10 cellular contexts compared by ENCODE assay signal in genomic region chr2:111617804-111618576, GRCh38.
A peak's percentile ranks its signal among the peaks of the same experiment; 100 is the strongest.
DNase-seq lines count a peak whose midpoint lies in the region; ATAC-seq, FAIRE-seq and TF ChIP-seq lines count a peak whose summit lies in the region.
"Had no signal": no experiment of that assay in that cellular context is flagged by ENCODE, and none has a peak within 500 bp of the region (broad histone marks: within the 10 kb centered on the region; RNA-seq: fewer than 3 reads in every experiment).

No MANE protein-coding gene starts in this region.

- no peak for FAIRE-seq in H1 (lab: Jason Lieb, UNC)

- H3K56ac ChIP-seq in H1 (replicated peaks; ENCODE audit: insufficient read length, low read depth, low read length) = no peak overlapping the region

- H3K79me2 ChIP-seq in H1 (ENCODE audit: control insufficient read depth in 1 of 2, insufficient read depth in 2 of 2, low read length in 2 of 2) = no peaks in the 10 kb centered on the region

- peak overlapping the region; percentile 75 for H2BK5ac ChIP-seq in H1 (ENCODE audit: low read depth, low read length)

- no peaks in the 10 kb centered on the region for H4K20me1 ChIP-seq in H1 (replicated peaks in 1 of 2; ENCODE audit: control insufficient read depth in 1 of 2, insufficient read depth in 2 of 2, low read length in 2 of 2)

- no peak for TF ChIP-seq EP300 in Ishikawa (IDR thresholded peaks at IDR 0.05; ENCODE audit: borderline replicate concordance)
- TF ChIP-seq EP300 in H1 (IDR thresholded peaks at IDR 0.05; ENCODE audit: borderline replicate concordance in 1 of 2, low read depth in 2 of 2, low read length in 2 of 2) = no peak

- DNase-seq in H1 (ENCODE audit: low read depth in 1 of 2, low spot score in 2 of 2) (no peak), medulla oblongata (ENCODE audit: extremely low spot score) (peak; percentile 32), upper lobe of right lung (no peak), T-helper 2 cell (no peak), T-helper 17 cell (no peak), DMS153 (lab: John Stamatoyannopoulos, UW) (no peak)
- DNase-seq: naive thymus-derived CD4-positive, alpha-beta T cell; NCI-H2227 treated with DMSO at 0.1 percent for 48 hours had no signal

- intact Hi-C loops in upper lobe of right lung (cut with DNase I) = no loop called here

- H3K27me3 Mint-ChIP-seq in T-helper 17 cell = peaks cover 5% of the 10 kb centered on the region
- H3K27me3 Mint-ChIP-seq: T-cell had no signal

- no peak overlapping the region for H3K23ac ChIP-seq in H1 (ENCODE audit: insufficient read length)

- H3K14ac ChIP-seq in H1 (ENCODE audit: insufficient read length) = no peak overlapping the region

- no peak overlapping the region for H2AFZ ChIP-seq in H1 (ENCODE audit: low read length)

- H3K27me3 ChIP-seq in H1 (replicated peaks in 1 of 4; ENCODE audit: control insufficient read depth in 3 of 4, extremely low read depth in 1 of 4, insufficient read depth in 3 of 4, low read length in 3 of 4) (no peaks in the 10 kb centered on the region), upper lobe of right lung (no peaks in the 10 kb centered on the region)

- ATAC-seq in upper lobe of right lung (peak; percentile 72), T-helper 17 cell (no peak)
- ATAC-seq: T-cell had no signal

- H3K4me3 ChIP-seq in H1 (ENCODE audit: extremely low read depth in 1 of 4, insufficient read depth in 2 of 4, low read depth in 3 of 4, low read length in 4 of 4) (no peak overlapping the region), upper lobe of right lung (no peak overlapping the region)

- peak overlapping the region; percentile 49 for H4K91ac ChIP-seq in H1 (replicated peaks; ENCODE audit: insufficient read length, low read length)

- H3K4me1 ChIP-seq in H1 (replicated peaks in 1 of 4; ENCODE audit: control insufficient read depth in 3 of 4, insufficient read depth in 4 of 4, low read length in 3 of 4) = peaks cover 0 to 2% (median under 1%) of the 10 kb centered on the region in 4 experiments; a peak in 1 of 7 replicates
- peaks cover 8% of the 10 kb centered on the region for H3K4me1 ChIP-seq in upper lobe of right lung

- H2BK15ac ChIP-seq in H1 (ENCODE audit: low read length) = no peak overlapping the region

- H3K23me2 ChIP-seq in H1 (ENCODE audit: low read depth, low read length) = no peaks in the 10 kb centered on the region

- H3K9ac ChIP-seq in H1 (replicated peaks in 1 of 4; ENCODE audit: extremely low read depth in 1 of 4, low read depth in 3 of 4, low read length in 3 of 4) = no peak overlapping the region; a peak in 1 of 7 replicates

- H3K36me3 Mint-ChIP-seq in T-helper 17 cell (ENCODE audit: low read depth) = no peaks in the 10 kb centered on the region
- H3K36me3 Mint-ChIP-seq: T-cell had no signal

- no peaks in the 10 kb centered on the region for H3K36me3 ChIP-seq in H1 (ENCODE audit: control insufficient read depth in 2 of 4, insufficient read depth in 4 of 4, low read length in 3 of 4)
- H3K36me3 ChIP-seq in upper lobe of right lung = no peaks in the 10 kb centered on the region

- H2BK20ac ChIP-seq in H1 (ENCODE audit: low read length) = 0 out of 2 replicates have a peak overlapping the region, but pooled peaks have one; percentile 34

- POLR2A ChIA-PET in H1 (lab: Charles Lee; ENCODE audit: partially characterized antibody) = no interaction called here

- H3K4me2 ChIP-seq in H1 (ENCODE audit: insufficient read depth in 1 of 2, low read depth in 2 of 2, low read length in 2 of 2) = no peak overlapping the region

- H3K27ac Mint-ChIP-seq in T-helper 17 cell = no peak overlapping the region
- H3K27ac Mint-ChIP-seq: naive thymus-derived CD4-positive, alpha-beta T cell; T-cell had no signal

- H3K27ac ChIP-seq in H1 (ENCODE audit: low read depth, low read length) (no peak overlapping the region), upper lobe of right lung (no peak overlapping the region)

- no peak overlapping the region for H4K5ac ChIP-seq in H1 (ENCODE audit: insufficient read length, low read depth, low read length)

- no peak overlapping the region for H2BK120ac ChIP-seq in H1 (replicated peaks; ENCODE audit: low read depth, low read length)

- TF ChIP-seq CTCF in H1 (IDR thresholded peaks at IDR 0.05; ENCODE audit: control extremely low read depth in 1 of 3, insufficient read depth in 1 of 3, low read depth in 1 of 3, low read length in 3 of 3) (no peak), upper lobe of right lung (IDR thresholded peaks at IDR 0.05) (no peak)

- H3K79me1 ChIP-seq in H1 (ENCODE audit: low read depth, low read length) = no peaks in the 10 kb centered on the region

- CTCF ChIA-PET in H1 (lab: Charles Lee; ENCODE audit: partially characterized antibody) = interaction anchor here (1.3 to 4.0 kb wide), 2 partner anchors 81 to 85 kb away, joined by 3 to 31 read pairs; no protein-coding TSS in a partner anchor

- H3K4me3 Mint-ChIP-seq in T-helper 17 cell = no peak overlapping the region
- H3K4me3 Mint-ChIP-seq: naive thymus-derived CD4-positive, alpha-beta T cell; T-cell had no signal

- no peak for TF ChIP-seq RAD21 in Ishikawa (IDR thresholded peaks at IDR 0.05; ENCODE audit: low read depth)
- no peak for TF ChIP-seq RAD21 in H1 (IDR thresholded peaks at IDR 0.05 in 1 of 2, conservative IDR thresholded peaks at IDR 0.05 in 1 of 2; ENCODE audit: low read depth in 2 of 2, low read length in 2 of 2)

- peak overlapping the region; percentile 80 for H2BK12ac ChIP-seq in H1 (ENCODE audit: low read depth, low read length)

- H3K9me3 ChIP-seq in H1 (ENCODE audit: insufficient read depth in 2 of 2, low read depth in 1 of 2, low read length in 1 of 2) (no peaks in the 10 kb centered on the region), upper lobe of right lung (no peaks in the 10 kb centered on the region), T-helper 17 cell (ENCODE audit: control insufficient read depth, low read length, poor library complexity, severe bottlenecking) (no peaks in the 10 kb centered on the region)

- peak overlapping the region; percentile 13; the same call in 1 of the 2 replicates for H3K18ac ChIP-seq in H1 (ENCODE audit: extremely low read depth, low read length)

- H2AK5ac ChIP-seq in H1 (ENCODE audit: low read depth, low read length) = no peak overlapping the region

- no peaks in the 10 kb centered on the region for H3K4me1 Mint-ChIP-seq in T-helper 17 cell
- H3K4me1 Mint-ChIP-seq: T-cell had no signal

- TF ChIP-seq POLR2A in H1 (IDR thresholded peaks at IDR 0.05; ENCODE audit: control extremely low read depth in 1 of 2, low read depth in 2 of 2, low read length in 2 of 2) = no peak

- H4K8ac ChIP-seq in H1 (ENCODE audit: extremely low read depth, insufficient read depth, low read length) = peak overlapping the region; percentile 63; the same call in 1 of the 2 replicates

- no peak overlapping the region for H3K4ac ChIP-seq in H1 (replicated peaks; ENCODE audit: insufficient read length, low read depth, low read length)

- 89% methylated on average over 14 of the region's 14 CpGs; no CpG with 5 or more reads in 1 of the 2 experiments for WGBS in H1 (ENCODE audit: extremely low coverage in 1 of 2, insufficient coverage in 1 of 2, insufficient read length in 1 of 2, insufficient replicate concordance in 2 of 2, low coverage in 1 of 2, low lambda C conversion rate in 2 of 2, missing lambda C conversion rate in 1 of 2), 2 experiments

TF ChIP-seq in Ishikawa, 13 proteins besides CTCF, POLR2A, EP300 and RAD21 (continues in another document):
- TF ChIP-seq YY1 (IDR thresholded peaks at IDR 0.05; ENCODE audit: low read depth) (no peak), NFIC (IDR thresholded peaks at IDR 0.05) (no peak)

TF ChIP-seq in H1, 55 proteins besides CTCF, POLR2A, EP300 and RAD21:
- TF ChIP-seq SP1 (IDR thresholded peaks at IDR 0.05; ENCODE audit: low read depth, low read length) (no peak), JUND (IDR thresholded peaks at IDR 0.05; ENCODE audit: low read length) (no peak), HDAC2 (IDR thresholded peaks at IDR 0.05; ENCODE audit: borderline replicate concordance in 1 of 2, low read depth in 2 of 2, low read length in 2 of 2) (no peak), TAF7 (optimal IDR thresholded peaks at IDR 0.05; ENCODE audit: borderline replicate concordance, low read depth, low read length) (no peak), CEBPB (IDR thresholded peaks at IDR 0.05; ENCODE audit: low read depth, low read length) (no peak), EGR1 (IDR thresholded peaks at IDR 0.05; ENCODE audit: borderline replicate concordance, low read depth, low read length) (no peak), BRCA1 (IDR thresholded peaks at IDR 0.05; ENCODE audit: low read depth, low read length) (no peak), TEAD4 (IDR thresholded peaks at IDR 0.05; ENCODE audit: low read depth, low read length) (no peak), TCF12 (IDR thresholded peaks at IDR 0.05; ENCODE audit: low read depth, low read length) (no peak)
TF ChIP-seq in H1: peak in this region for 0.
